In the genomic region with DNA sequence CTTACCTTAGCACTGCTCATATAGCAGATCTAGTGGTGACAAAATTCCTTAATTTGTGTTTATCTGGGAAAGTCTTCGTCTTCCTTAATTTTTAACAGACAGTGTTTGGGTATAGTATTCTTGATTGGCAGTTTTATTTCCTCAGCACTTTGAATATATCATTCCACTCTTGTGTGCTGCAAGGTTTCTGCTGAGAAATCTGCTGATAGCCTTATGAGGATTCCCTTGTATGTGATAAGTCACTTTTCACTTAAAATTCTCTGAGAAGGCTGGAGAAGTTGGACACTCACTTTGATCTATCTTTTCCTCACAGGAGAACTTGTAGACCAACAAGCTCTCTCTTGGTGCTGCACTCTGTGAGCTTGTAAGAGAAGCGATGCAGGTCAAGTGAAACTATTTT, we compare ENCODE assay signal across 17 cellular contexts.
DNase-seq lines count a peak whose midpoint lies in the region; ATAC-seq, FAIRE-seq and TF ChIP-seq lines count a peak whose summit lies in the region.
"Had no signal": no experiment of that assay in that cellular context is flagged by ENCODE, and none has a peak within 500 bp of the region (broad histone marks: within the 10 kb centered on the region; RNA-seq: fewer than 3 reads in every experiment).

No MANE protein-coding gene starts in this region.

- H4K20me1 ChIP-seq in HCT116 (ENCODE audit: insufficient read depth) (no peaks in the 10 kb centered on the region), GM12878 (ENCODE audit: control insufficient read depth, insufficient read depth) (no peaks in the 10 kb centered on the region), Karpas-422 (ENCODE audit: insufficient read depth, low read depth, low read length) (no peaks in the 10 kb centered on the region)

- SMC1A ChIA-PET in GM12878 (lab: Charles Lee; ENCODE audit: uncharacterized antibody, unreplicated experiment): no interaction called here

- H3K36me3 ChIP-seq in right atrium auricular region (no peaks in the 10 kb centered on the region), HCT116 (ENCODE audit: control insufficient read depth in 1 of 2, insufficient read depth in 2 of 2, low read length in 2 of 2) (no peaks in the 10 kb centered on the region), GM12878 (ENCODE audit: control insufficient read depth in 2 of 2, insufficient read depth in 2 of 2, low read length in 1 of 2) (no peaks in the 10 kb centered on the region), Karpas-422 (ENCODE audit: insufficient read depth, low read length) (no peaks in the 10 kb centered on the region), thyroid gland (no peaks in the 10 kb centered on the region)

- H3K79me2 ChIP-seq in HCT116 (ENCODE audit: insufficient read depth, low read length) (no peaks in the 10 kb centered on the region), GM12878 (ENCODE audit: control insufficient read depth, insufficient read depth, low read length) (no peaks in the 10 kb centered on the region), Karpas-422 (ENCODE audit: low read length) (no peaks in the 10 kb centered on the region)

- 19% methylated on average over 2 of the region's 2 CpGs for WGBS in GM12878 (ENCODE audit: insufficient coverage, insufficient replicate concordance, low lambda C conversion rate, missing lambda C conversion rate)
- WGBS in thyroid gland, 2 donors: 89% methylated on average over 2 of the region's 2 CpGs

- intact Hi-C loops in left cardiac atrium (cut with DNase I): no loop called here
- intact Hi-C loops in HCT116 (cut with micrococcal nuclease): no loop called here
- intact Hi-C loops in GM12878 (cut with micrococcal nuclease; ENCODE audit: unreplicated experiment): no loop called here
- intact Hi-C loops in thyroid gland (cut with DNase I): no loop called here

- no peak overlapping the region for H3K9ac ChIP-seq in HCT116 (ENCODE audit: low read length)
- no peak overlapping the region for H3K9ac ChIP-seq in GM12878 (ENCODE audit: control insufficient read depth, insufficient read depth, low read length)
- H3K9ac ChIP-seq in Karpas-422 (ENCODE audit: low read length): no peak overlapping the region

- no peaks in the 10 kb centered on the region for H3K9me2 ChIP-seq in HCT116 (ENCODE audit: insufficient read depth)
- H3K9me2 ChIP-seq in Karpas-422 (replicated peaks; ENCODE audit: insufficient read depth, low read length): no peaks in the 10 kb centered on the region

- H3K4me2 ChIP-seq in HCT116 (ENCODE audit: low read length) (no peak overlapping the region), GM12878 (ENCODE audit: control insufficient read depth, insufficient read depth) (no peak overlapping the region), Karpas-422 (ENCODE audit: low read depth, low read length, poor library complexity, severe bottlenecking) (no peak overlapping the region)
- H3K4me2 ChIP-seq: GM23338 had no signal

- BruUV-seq in HCT116 (replicated peaks; lab: Mats Ljungman, UMichigan) (no TSS peak), GM12878 (replicated peaks; lab: Mats Ljungman, UMichigan) (no TSS peak)

- POLR2A ChIA-PET in HCT116 (lab: Charles Lee) (no interaction called here), GM12878 (lab: Charles Lee) (no interaction called here), RWPE1 (lab: Yijun Ruan, JAX; ENCODE audit: low non-redundant PET) (no interaction called here)

- no peak for TF ChIP-seq RAD21 in HCT116 (IDR thresholded peaks at IDR 0.05; ENCODE audit: low read depth)
- no peak for TF ChIP-seq RAD21 in GM12878 (IDR thresholded peaks at IDR 0.05; ENCODE audit: insufficient read depth, low read depth, low read length)

- RAD21 ChIA-PET in HCT116 (lab: Charles Lee; ENCODE audit: low non-redundant PET in 1 of 2, low total read pairs in 2 of 2, uncharacterized antibody in 2 of 2, unreplicated experiment in 2 of 2) (no interaction called here), GM12878 (lab: Charles Lee; ENCODE audit: unreplicated experiment) (no interaction called here)

- H2AFZ ChIP-seq in HCT116 (ENCODE audit: low read depth, low read length, poor library complexity, severe bottlenecking) (no peak overlapping the region), GM12878 (ENCODE audit: control insufficient read depth, low read depth, low read length) (no peak overlapping the region), Karpas-422 (ENCODE audit: low read length) (no peak overlapping the region)
- H2AFZ ChIP-seq: GM23338 had no signal

- TF ChIP-seq CTCF in right atrium auricular region (IDR thresholded peaks at IDR 0.05) (no peak), HCT116 (IDR thresholded peaks at IDR 0.05 in 2 of 3, conservative IDR thresholded peaks at IDR 0.05 in 1 of 3; ENCODE audit: borderline replicate concordance in 1 of 3, insufficient read depth in 1 of 3, low read depth in 2 of 3, low read length in 2 of 3) (no peak), GM12878 (IDR thresholded peaks at IDR 0.05 in 2 of 3, conservative IDR thresholded peaks at IDR 0.05 in 1 of 3; ENCODE audit: control insufficient read depth in 2 of 3, extremely low read depth in 1 of 3, insufficient read depth in 1 of 3, low read depth in 3 of 3, low read length in 3 of 3) (no peak), RWPE1 (conservative IDR thresholded peaks at IDR 0.05; ENCODE audit: low read depth) (no peak), thyroid gland (IDR thresholded peaks at IDR 0.05) (no peak)

- DNase-seq in right atrium auricular region (ENCODE audit: low spot score) (peak; percentile 0), left cardiac atrium (no peak), HCT116 (ENCODE audit: low read depth, low spot score) (peak; percentile 6), GM12878 (ENCODE audit: low read depth, low spot score) (no peak), Karpas-422 (no peak), RWPE1 (ENCODE audit: low spot score) (no peak), thyroid gland (no peak)
- DNase-seq: AML-193; Caco-2; CD4-positive, alpha-beta T cell; GDM1; HCEC 1CT had no signal

- in situ Hi-C loops in GM12878 (cut with MboI): no loop called here

- H3K4me1 ChIP-seq in right atrium auricular region (no peaks in the 10 kb centered on the region), HCT116 (ENCODE audit: control insufficient read depth in 1 of 2, insufficient read depth in 2 of 2, low read length in 2 of 2) (no peaks in the 10 kb centered on the region), GM12878 (ENCODE audit: control insufficient read depth, insufficient read depth, low read length) (no peaks in the 10 kb centered on the region), Karpas-422 (ENCODE audit: low read length) (no peaks in the 10 kb centered on the region), thyroid gland (no peaks in the 10 kb centered on the region)
- H3K4me1 ChIP-seq: Caco-2 had no signal

- H3K9me3 ChIP-seq in right atrium auricular region (peaks cover 16 to 68% of the 10 kb centered on the region in 2 donors), HCT116 (ENCODE audit: control insufficient read depth in 1 of 2, insufficient read depth in 1 of 2, low read depth in 1 of 2, low read length in 2 of 2) (peaks cover 4 to 7% of the 10 kb centered on the region in 2 experiments; a peak in 1 of 4 replicates), GM12878 (replicated peaks; ENCODE audit: control insufficient read depth, insufficient read depth, low read length) (no peaks in the 10 kb centered on the region; the same call in 2 of the 3 replicates), Karpas-422 (ENCODE audit: low read length) (peaks cover 23% of the 10 kb centered on the region), thyroid gland (no peaks in the 10 kb centered on the region)

- no peak for TF ChIP-seq EP300 in GM12878 (IDR thresholded peaks at IDR 0.05; ENCODE audit: borderline replicate concordance in 1 of 2, control insufficient read depth in 1 of 2, low read depth in 2 of 2, low read length in 2 of 2)

- H3K4me3 ChIP-seq in right atrium auricular region (no peak overlapping the region), HCT116 (replicated peaks in 1 of 2; ENCODE audit: low read depth in 1 of 2, low read length in 2 of 2) (no peak overlapping the region), GM12878 (no peak overlapping the region), Karpas-422 (ENCODE audit: low read length) (no peak overlapping the region), thyroid gland (replicated peaks in 1 of 3) (no peak overlapping the region)
- H3K4me3 ChIP-seq: GM23338 had no signal

- H3K27ac ChIP-seq in right atrium auricular region (no peak overlapping the region), HCT116 (ENCODE audit: low read depth, low read length) (no peak overlapping the region), GM12878 (ENCODE audit: control insufficient read depth, insufficient read depth) (no peak overlapping the region), Karpas-422 (ENCODE audit: low read length) (no peak overlapping the region), RWPE1 (no peak overlapping the region), thyroid gland (no peak overlapping the region)
- H3K27ac ChIP-seq: C4-2B had no signal

- TF ChIP-seq POLR2A in HCT116 (IDR thresholded peaks at IDR 0.05; ENCODE audit: borderline replicate concordance, extremely low read depth, insufficient read depth, insufficient read length) (no peak), GM12878 (IDR thresholded peaks at IDR 0.05; ENCODE audit: low read depth, low read length) (no peak), thyroid gland (IDR thresholded peaks at IDR 0.05) (no peak)

- no peak for FAIRE-seq in GM12878 (lab: Jason Lieb, UNC)
- FAIRE-seq: A204.1, D721Med, H54 had no signal

- ATAC-seq in left cardiac atrium (no peak), HCT116 (no peak), GM12878 (no peak)
- ATAC-seq: GM23338 had no signal

- H3K27me3 ChIP-seq in right atrium auricular region (no peaks in the 10 kb centered on the region), HCT116 (ENCODE audit: insufficient read depth, low read length) (no peaks in the 10 kb centered on the region), GM12878 (replicated peaks in 1 of 2; ENCODE audit: control insufficient read depth in 2 of 2, insufficient read depth in 2 of 2, low read length in 1 of 2) (no peaks in the 10 kb centered on the region), Karpas-422 (ENCODE audit: low read length) (no peaks in the 10 kb centered on the region), thyroid gland (no peaks in the 10 kb centered on the region)

- CTCF ChIA-PET in HCT116 (lab: Charles Lee) (no interaction called here), GM12878 (lab: Yijun Ruan, JAX) (no interaction called here), RWPE1 (lab: Yijun Ruan, JAX) (no interaction called here)

TF ChIP-seq in HCT116, 20 proteins besides CTCF, POLR2A, EP300 and RAD21 (continues in another document):
- TF ChIP-seq JUND (IDR thresholded peaks at IDR 0.05): peak; percentile 13; the same call in 1 of the 2 replicates
- no peak for TF ChIP-seq SP1 (IDR thresholded peaks at IDR 0.05; ENCODE audit: low read depth)
- peak; percentile 30; the same call in 1 of the 2 replicates for TF ChIP-seq CEBPB (IDR thresholded peaks at IDR 0.05; ENCODE audit: low read depth)
- TF ChIP-seq CBX3 (IDR thresholded peaks at IDR 0.05; ENCODE audit: low read depth): peak; percentile 94; the same call in 1 of the 2 replicates

TF ChIP-seq in GM12878, 131 proteins besides CTCF, POLR2A, EP300 and RAD21:
- TF ChIP-seq CBX5 (IDR thresholded peaks at IDR 0.05; ENCODE audit: low read depth) (peak; percentile 89), CBX3 (IDR thresholded peaks at IDR 0.05; ENCODE audit: borderline replicate concordance, low read depth) (no peak)

Comparison
In these comparisons a context has a peak if more than half of its experiments do, and no peak if none do; other contexts are left out.
1. DNase-seq: peak in right atrium auricular region (single experiment) and HCT116 (single experiment); none in left cardiac atrium (single experiment), GM12878 (single experiment), Karpas-422 (single experiment), RWPE1 (single experiment) and thyroid gland (0 of 2).